ENCODE assay signal across 1 cellular context in the genomic region with DNA sequence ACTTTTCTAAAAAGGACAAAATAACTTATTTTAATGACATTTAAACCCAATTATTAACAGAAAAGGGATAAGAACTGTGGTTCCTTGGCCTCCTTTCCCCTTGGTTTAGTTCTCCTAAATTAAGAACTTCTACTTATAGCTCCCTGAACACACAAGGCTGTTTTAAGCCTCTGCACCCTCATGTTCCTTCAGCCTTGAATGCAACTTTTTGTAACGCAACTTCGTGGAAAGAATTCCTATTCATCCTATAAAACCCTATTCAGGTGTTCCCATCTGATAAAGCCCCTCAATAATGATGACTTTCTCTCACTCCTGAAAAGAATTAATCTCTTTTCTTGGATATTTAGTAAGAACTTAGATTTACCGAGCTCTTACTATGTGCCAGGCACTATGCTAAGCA.
TF ChIP-seq lines count a peak whose summit lies in the region.

No MANE protein-coding gene starts in this region.

TF ChIP-seq in GM12878, 131 proteins besides CTCF, POLR2A, EP300 and RAD21:
- TF ChIP-seq, protein P1, sequence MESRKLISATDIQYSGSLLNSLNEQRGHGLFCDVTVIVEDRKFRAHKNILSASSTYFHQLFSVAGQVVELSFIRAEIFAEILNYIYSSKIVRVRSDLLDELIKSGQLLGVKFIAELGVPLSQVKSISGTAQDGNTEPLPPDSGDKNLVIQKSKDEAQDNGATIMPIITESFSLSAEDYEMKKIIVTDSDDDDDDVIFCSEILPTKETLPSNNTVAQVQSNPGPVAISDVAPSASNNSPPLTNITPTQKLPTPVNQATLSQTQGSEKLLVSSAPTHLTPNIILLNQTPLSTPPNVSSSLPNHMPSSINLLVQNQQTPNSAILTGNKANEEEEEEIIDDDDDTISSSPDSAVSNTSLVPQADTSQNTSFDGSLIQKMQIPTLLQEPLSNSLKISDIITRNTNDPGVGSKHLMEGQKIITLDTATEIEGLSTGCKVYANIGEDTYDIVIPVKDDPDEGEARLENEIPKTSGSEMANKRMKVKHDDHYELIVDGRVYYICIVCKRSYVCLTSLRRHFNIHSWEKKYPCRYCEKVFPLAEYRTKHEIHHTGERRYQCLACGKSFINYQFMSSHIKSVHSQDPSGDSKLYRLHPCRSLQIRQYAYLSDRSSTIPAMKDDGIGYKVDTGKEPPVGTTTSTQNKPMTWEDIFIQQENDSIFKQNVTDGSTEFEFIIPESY (IDR thresholded peaks at IDR 0.05), result no peak
- TF ChIP-seq SUZ12 (IDR thresholded peaks at IDR 0.05; ENCODE audit: unreplicated experiment), result no peak
- no peak for TF ChIP-seq CREB1 (IDR thresholded peaks at IDR 0.05; ENCODE audit: low read depth)
- no peak for TF ChIP-seq EZH2 (IDR thresholded peaks at IDR 0.05; ENCODE audit: borderline replicate concordance, control insufficient read depth, low read depth, low read length)
- TF ChIP-seq MEF2B (IDR thresholded peaks at IDR 0.05; ENCODE audit: partially characterized antibody, poor library complexity, severe bottlenecking), result no peak
TF ChIP-seq in GM12878: peak in this region for 0.
